Comparison of ENCODE assay signal across 8 cellular contexts in the genomic region with DNA sequence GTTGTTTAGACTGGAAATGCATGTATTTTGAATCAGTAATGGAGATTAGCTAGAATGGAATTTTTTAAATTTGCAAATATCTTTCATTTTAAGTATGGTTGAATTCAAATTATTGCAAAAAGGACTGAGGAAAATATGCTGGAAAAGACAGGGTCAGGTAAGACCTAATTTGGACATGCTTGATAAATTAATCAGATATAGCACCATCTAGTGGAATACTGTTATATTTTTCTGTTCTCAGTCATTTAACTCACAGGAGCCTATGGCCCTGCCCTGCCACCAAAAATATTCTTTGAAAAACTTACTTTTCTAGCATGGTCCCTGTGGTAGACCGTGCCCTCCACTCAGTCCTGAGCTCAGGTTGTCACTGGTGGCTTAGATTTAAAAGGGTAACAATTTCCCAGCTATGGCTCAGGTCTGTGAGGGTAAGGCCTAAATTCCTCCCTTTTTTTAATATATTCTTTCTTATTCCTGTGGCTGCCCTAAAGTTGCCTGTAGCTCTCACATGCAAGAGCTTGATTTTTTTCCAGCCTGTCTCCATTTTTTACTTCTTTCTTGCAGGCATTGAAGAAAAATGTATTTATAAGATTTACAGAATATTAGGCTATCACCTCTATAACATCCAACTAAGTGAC. TPM values are rescaled to one million over a fixed set of nuclear protein-coding genes. Genes with fewer than 3 reads are reported as not detected.
DNase-seq lines count a peak whose midpoint lies in the region; ATAC-seq, FAIRE-seq and TF ChIP-seq lines count a peak whose summit lies in the region.

No MANE protein-coding gene starts in this region.

- intact Hi-C loops in A673 (cut with micrococcal nuclease; ENCODE audit: unreplicated experiment), result loop anchor here (2.0 to 10.0 kb wide), 2 partner anchors 116 to 306 kb away; no protein-coding TSS in a partner anchor
- intact Hi-C loops in prostate gland (cut with DNase I), result loop anchor here (5.0 kb wide), 1 partner anchor 119 kb away; no protein-coding TSS in a partner anchor

- H3K4me1 ChIP-seq in A673 (ENCODE audit: insufficient read depth, low read length, poor library complexity, severe bottlenecking) (no peaks in the 10 kb centered on the region), prostate gland (replicated peaks) (no peaks in the 10 kb centered on the region)

- H3K4me3 ChIP-seq in A673 (ENCODE audit: low read depth, low read length, poor library complexity, severe bottlenecking) (no peak overlapping the region), prostate gland (no peak overlapping the region)

- H3K27ac ChIP-seq in A673 (ENCODE audit: low read depth, low read length, poor library complexity, severe bottlenecking) (no peak overlapping the region), prostate gland (no peak overlapping the region)

- H3K9me3 ChIP-seq in A673 (ENCODE audit: low read depth, low read length, poor library complexity, severe bottlenecking) (peaks cover 6% of the 10 kb centered on the region), prostate gland (no peaks in the 10 kb centered on the region)

- POLR2A ChIA-PET in A673 (lab: Charles Lee; ENCODE audit: low non-redundant PET), result no interaction called here

- BruUV-seq in A673 (replicated peaks; lab: Mats Ljungman, UMichigan), result no TSS peak

- peak; percentile 58 for FAIRE-seq in TTC549 (lab: Jason Lieb, UNC)

- WGBS in prostate gland, result 17% methylated on average over 1 of the region's 1 CpG

- H3K36me3 ChIP-seq in A673 (ENCODE audit: insufficient read depth, low read length, poor library complexity, severe bottlenecking) (no peaks in the 10 kb centered on the region), prostate gland (no peaks in the 10 kb centered on the region)

- TF ChIP-seq POLR2A in prostate gland (IDR thresholded peaks at IDR 0.05), result no peak

- peak; percentile 69 for ATAC-seq in HG02759 (IDR thresholded peaks at IDR 0.05; ENCODE audit: unreplicated experiment)

- peak; percentile 73 for DNase-seq in A673 (ENCODE audit: low spot score)
- DNase-seq in NCI-H1694 (lab: John Stamatoyannopoulos, UW), result peak; percentile 31
- peak; percentile 27 for DNase-seq in foreskin melanocyte
- DNase-seq in prostate gland (ENCODE audit: low spot score), result no peak
- DNase-seq in activated CD4-positive, alpha-beta T cell treated with anti-CD3 and anti-CD28 coated beads, Interleukin-2, amount 50 U/mL, for 1 hour, result no peak

- H3K27me3 ChIP-seq in A673 (replicated peaks; ENCODE audit: insufficient read depth, low read depth, low read length, poor library complexity) (no peaks in the 10 kb centered on the region), prostate gland (replicated peaks; ENCODE audit: insufficient read depth) (no peaks in the 10 kb centered on the region)

- TF ChIP-seq CTCF in A673 (conservative IDR thresholded peaks at IDR 0.05; ENCODE audit: low read depth, low read length) (peak; percentile 65), GM12872 (IDR thresholded peaks at IDR 0.05; ENCODE audit: insufficient read depth, low read depth, low read length) (peak; percentile 49; the same call in 2 of the 3 replicates), prostate gland (IDR thresholded peaks at IDR 0.05) (peak in 3 of 4 experiments; percentile 45 to 56 (median 55))

- CTCF ChIA-PET in A673 (lab: Charles Lee), result interaction anchor here (0.5 to 1.3 kb wide), 2 partner anchors 27 to 117 kb away, joined by 3 to 6 read pairs; no protein-coding TSS in a partner anchor

RNA-seq across cellular contexts. Expression of gene KIAA1586, which starts 25.3 kb away (rescaled TPM):
- total RNA-seq in A673 (2021) (30.2 and 31.4 TPM in 2 replicates), prostate gland (1 to 10 TPM; 7.8 to 9.2 TPM)

Comparison
In these comparisons a context has a peak if more than half of its experiments do, and no peak if none do; other contexts are left out.
1. DNase-seq: peak in A673 (single experiment), NCI-H1694 (single experiment) and foreskin melanocyte (single experiment); none in prostate gland (single experiment) and activated CD4-positive, alpha-beta T cell treated with anti-CD3 and anti-CD28 coated beads, Interleukin-2, amount 50 U/mL, for 1 hour (single experiment).
2. Peak in every context shown above with its lines, with median percentiles within 50 percentile points of each other: CTCF ChIP-seq.